In genomic region chr3:61877359-61877770, GRCh38 we compare ENCODE assay signal across 9 cellular contexts.
DNase-seq lines count a peak whose midpoint lies in the region; ATAC-seq and TF ChIP-seq lines count a peak whose summit lies in the region.
"Had no signal": no experiment of that assay in that cellular context is flagged by ENCODE, and none has a peak within 500 bp of the region (broad histone marks: within the 10 kb centered on the region; RNA-seq: fewer than 3 reads in every experiment).

No MANE protein-coding gene starts in this region.

- H3K4me3 ChIP-seq in adipocyte (ENCODE audit: low read length) (peak overlapping the region; percentile 40), smooth muscle cell (no peak overlapping the region)

- peaks cover 60% of the 10 kb centered on the region for H3K79me2 ChIP-seq in smooth muscle cell (ENCODE audit: low read depth)

- peaks cover 84% of the 10 kb centered on the region for H4K20me1 ChIP-seq in smooth muscle cell (ENCODE audit: low read depth)

- peaks cover 66% of the 10 kb centered on the region for H3K4me1 ChIP-seq in adipocyte (ENCODE audit: control insufficient read depth, insufficient read depth, low read length)
- H3K4me1 ChIP-seq in smooth muscle cell (ENCODE audit: low read depth): peaks cover 41% of the 10 kb centered on the region

- peak; percentile 84 for ATAC-seq in HG03045 (IDR thresholded peaks at IDR 0.05; ENCODE audit: unreplicated experiment)

- H3K9me3 ChIP-seq in adipocyte (ENCODE audit: control insufficient read depth, low read length): no peaks in the 10 kb centered on the region
- H3K9me3 ChIP-seq in smooth muscle cell (replicated peaks; ENCODE audit: low read depth): no peaks in the 10 kb centered on the region

- TF ChIP-seq CTCF in smooth muscle cell (IDR thresholded peaks at IDR 0.05; ENCODE audit: borderline replicate concordance, insufficient read depth, poor library complexity, severe bottlenecking): peak; percentile 28

- H3K9ac ChIP-seq in adipocyte (ENCODE audit: low read length) (peak overlapping the region; percentile 50), smooth muscle cell (ENCODE audit: low read depth) (no peak overlapping the region)

- DNase-seq in NK-92 treated with Interleukin-12 subunit alpha and Interleukin-12 subunit beta, amount 100 ng/mL, for 24 hours (lab: John Stamatoyannopoulos, UW): peak; percentile 2
- DNase-seq in NK-92 (lab: John Stamatoyannopoulos, UW; ENCODE audit: unreplicated experiment): no peak
- peak; percentile 64 for DNase-seq in adipocyte (ENCODE audit: low read depth)
- DNase-seq in smooth muscle cell (lab: John Stamatoyannopoulos, UW; ENCODE audit: unreplicated experiment): no peak
- no peak for DNase-seq in T-helper 1 cell
- DNase-seq in NCI-H2227 treated with DMSO at 0.1 percent for 48 hours (lab: John Stamatoyannopoulos, UW): no peak
- DNase-seq in NCI-H510A (lab: John Stamatoyannopoulos, UW): no peak
- DNase-seq: CD4-positive, alpha-beta memory T cell had no signal

- no peak overlapping the region for H2AFZ ChIP-seq in smooth muscle cell (ENCODE audit: low read depth)

- H3K27me3 ChIP-seq in adipocyte (replicated peaks; ENCODE audit: control insufficient read depth, insufficient read depth, low read length) (no peaks in the 10 kb centered on the region), smooth muscle cell (ENCODE audit: low read depth) (no peaks in the 10 kb centered on the region)

- H3K4me2 ChIP-seq in smooth muscle cell: peak overlapping the region; percentile 69

- H3F3A ChIP-seq in smooth muscle cell (ENCODE audit: low read depth): peaks cover 17% of the 10 kb centered on the region

- WGBS in smooth muscle cell (ENCODE audit: low lambda C conversion rate): 35% methylated on average over 4 of the region's 4 CpGs

- H3K36me3 ChIP-seq in adipocyte (ENCODE audit: control insufficient read depth, insufficient read depth, low read length, severe bottlenecking): no peaks in the 10 kb centered on the region
- no peaks in the 10 kb centered on the region for H3K36me3 ChIP-seq in smooth muscle cell (ENCODE audit: low read depth)

- H3K27ac ChIP-seq in smooth muscle cell (ENCODE audit: low read depth): peak overlapping the region; percentile 67

Comparison
In these comparisons a context has a peak if more than half of its experiments do, and no peak if none do; other contexts are left out.
1. DNase-seq: peak in NK-92 treated with Interleukin-12 subunit alpha and Interleukin-12 subunit beta, amount 100 ng/mL, for 24 hours (single experiment) and adipocyte (single experiment); none in NK-92 (single experiment), smooth muscle cell (single experiment), T-helper 1 cell (0 of 5), NCI-H2227 treated with DMSO at 0.1 percent for 48 hours (single experiment) and NCI-H510A (single experiment).